24 cellular contexts compared by ENCODE assay signal in genomic region chr2:142952018-142952417, GRCh38.
DNase-seq lines count a peak whose midpoint lies in the region; ATAC-seq, FAIRE-seq and TF ChIP-seq lines count a peak whose summit lies in the region.
"Had no signal": no experiment of that assay in that cellular context is flagged by ENCODE, and none has a peak within 500 bp of the region (broad histone marks: within the 10 kb centered on the region; RNA-seq: fewer than 3 reads in every experiment).

No MANE protein-coding gene starts in this region.

- H3K4me1 ChIP-seq in HepG2 (ENCODE audit: insufficient read depth, low read length), result peaks cover 43% of the 10 kb centered on the region
- H3K4me1 ChIP-seq: BE2C, BLaER1 had no signal

- no TSS peak for BruUV-seq in HepG2 (replicated peaks; lab: Mats Ljungman, UMichigan)

- ATAC-seq in Right ventricle myocardium inferior, result no peak
- peak; percentile 46 for ATAC-seq in HepG2
- no peak for ATAC-seq in stimulated activated memory B cell treated with anti-CD40 and anti-IgM and Interleukin-4, amounts not matched to agents 10 μg/mL and 1 μg/mL and 100 μg/mL, for 72 hours
- ATAC-seq in T-cell (replicated peaks in 1 of 4), result no peak
- ATAC-seq: GM12878 had no signal

- peak overlapping the region; percentile 49 for H3K4me2 ChIP-seq in HepG2 (ENCODE audit: low read depth, low read length)
- H3K4me2 ChIP-seq: BLaER1 had no signal

- intact Hi-C loops in cardiac septum (cut with DNase I), result no loop called here
- intact Hi-C loops in Right ventricle myocardium inferior (cut with DNase I), result no loop called here
- intact Hi-C loops in HepG2 (cut with micrococcal nuclease; ENCODE audit: unreplicated experiment), result no loop called here

- H4K20me1 ChIP-seq in HepG2 (ENCODE audit: insufficient read depth, low read length), result no peaks in the 10 kb centered on the region
- H4K20me1 ChIP-seq: BLaER1 had no signal

- peaks cover 32% of the 10 kb centered on the region for H3K9me3 ChIP-seq in HepG2 (ENCODE audit: low read length)
- H3K9me3 ChIP-seq: BE2C had no signal

- FAIRE-seq in HepG2 (lab: Jason Lieb, UNC), result no peak
- FAIRE-seq: GM12878, GM12892 had no signal

- no peaks in the 10 kb centered on the region for H3K27me3 Mint-ChIP-seq in stimulated activated memory B cell treated with anti-CD40 and anti-IgM and Interleukin-4, amounts not matched to agents 10 μg/mL and 1 μg/mL and 100 μg/mL, for 72 hours
- peaks cover 0 to 4% of the 10 kb centered on the region in 2 donors for H3K27me3 Mint-ChIP-seq in T-cell

- no peak for TF ChIP-seq EP300 in HepG2 (IDR thresholded peaks at IDR 0.05; ENCODE audit: low read depth in 2 of 2, low read length in 2 of 2)
- no peak for TF ChIP-seq EP300 in HepG2 (CRISPR knock-in tag; IDR thresholded peaks at IDR 0.05; ENCODE audit: borderline replicate concordance)

- peak overlapping the region; percentile 68 for H3K27ac Mint-ChIP-seq in stimulated activated memory B cell treated with anti-CD40 and anti-IgM and Interleukin-4, amounts not matched to agents 10 μg/mL and 1 μg/mL and 100 μg/mL, for 72 hours
- no peak overlapping the region for H3K27ac Mint-ChIP-seq in T-cell
- H3K27ac Mint-ChIP-seq: CD4-positive, alpha-beta memory T cell; CD4-positive, CD25-positive, alpha-beta regulatory T cell; CD8-positive, alpha-beta memory T cell had no signal

- H2AFZ ChIP-seq in HepG2 (ENCODE audit: low read length), result no peak overlapping the region

- in situ Hi-C loops in HepG2 (cut with HindIII; ENCODE audit: extremely low pct_ligation_motif_present, low pct_unique_long_range_greater_than_20kb), result no loop called here

- H3K9ac ChIP-seq in HepG2 (ENCODE audit: insufficient read depth, low read depth, low read length), result peak overlapping the region; percentile 38
- H3K9ac ChIP-seq: BLaER1 had no signal

- no peak for TF ChIP-seq RAD21 in HepG2 (CRISPR knock-in tag; IDR thresholded peaks at IDR 0.05)

- TF ChIP-seq CTCF in HepG2 (CRISPR knock-in tag; IDR thresholded peaks at IDR 0.05), result no peak

- H3K36me3 Mint-ChIP-seq in stimulated activated memory B cell treated with anti-CD40 and anti-IgM and Interleukin-4, amounts not matched to agents 10 μg/mL and 1 μg/mL and 100 μg/mL, for 72 hours, result peaks cover 80% of the 10 kb centered on the region
- H3K36me3 Mint-ChIP-seq in T-cell, result no peaks in the 10 kb centered on the region
- H3K36me3 Mint-ChIP-seq: CD4-positive, alpha-beta memory T cell; CD4-positive, CD25-positive, alpha-beta regulatory T cell; CD8-positive, alpha-beta memory T cell had no signal

- peak overlapping the region in 1 of 3 experiments; percentile 34; a peak in 1 of 6 replicates for H3K4me3 ChIP-seq in HepG2 (replicated peaks in 1 of 3; ENCODE audit: insufficient read depth in 1 of 3, low read depth in 2 of 3, low read length in 3 of 3)
- H3K4me3 ChIP-seq: BLaER1, GM12878 had no signal

- 70% methylated on average over 3 of the region's 3 CpGs for WGBS in HepG2 (ENCODE audit: low lambda C conversion rate)

- peaks cover 23% of the 10 kb centered on the region for H3K4me1 Mint-ChIP-seq in stimulated activated memory B cell treated with anti-CD40 and anti-IgM and Interleukin-4, amounts not matched to agents 10 μg/mL and 1 μg/mL and 100 μg/mL, for 72 hours
- H3K4me1 Mint-ChIP-seq in T-cell, result no peaks in the 10 kb centered on the region
- H3K4me1 Mint-ChIP-seq: CD14-positive monocyte; CD4-positive, alpha-beta memory T cell; CD4-positive, CD25-positive, alpha-beta regulatory T cell; CD8-positive, alpha-beta memory T cell had no signal

- peaks cover 15% of the 10 kb centered on the region for H3K9me3 Mint-ChIP-seq in stimulated activated memory B cell treated with anti-CD40 and anti-IgM and Interleukin-4, amounts not matched to agents 10 μg/mL and 1 μg/mL and 100 μg/mL, for 72 hours
- H3K9me3 Mint-ChIP-seq in T-cell, result peaks cover 0 to 7% (median 7%) of the 10 kb centered on the region in 3 donors

- peaks cover 11 to 36% of the 10 kb centered on the region in 2 experiments for H3K36me3 ChIP-seq in HepG2 (replicated peaks in 1 of 2; ENCODE audit: control insufficient read depth in 1 of 2, insufficient read depth in 2 of 2, low read length in 2 of 2)
- H3K36me3 ChIP-seq: BE2C, BLaER1 had no signal

- H3K27ac ChIP-seq in HepG2 (ENCODE audit: extremely low read length, insufficient read depth, low read length), result peak overlapping the region; percentile 85
- H3K27ac ChIP-seq: 22Rv1, BLaER1 had no signal

- TF ChIP-seq POLR2A in HepG2 (IDR thresholded peaks at IDR 0.05; ENCODE audit: insufficient read depth in 1 of 2, low read depth in 2 of 2, low read length in 2 of 2), result no peak

- CTCF ChIA-PET in HepG2 (lab: Yijun Ruan, JAX; ENCODE audit: low intra/inter-chr PET ratio, low total read pairs), result no interaction called here
- CTCF ChIA-PET in T-cell (lab: Charles Lee), result interaction anchor here in 1 of 2 donors (0.6 kb wide), 1 partner anchor 83 kb away, joined by 3 read pairs; no protein-coding TSS in a partner anchor

- H3K4me3 Mint-ChIP-seq in stimulated activated memory B cell treated with anti-CD40 and anti-IgM and Interleukin-4, amounts not matched to agents 10 μg/mL and 1 μg/mL and 100 μg/mL, for 72 hours, result no peak overlapping the region
- no peak overlapping the region for H3K4me3 Mint-ChIP-seq in T-cell
- H3K4me3 Mint-ChIP-seq: CD14-positive monocyte; CD4-positive, alpha-beta memory T cell; CD4-positive, CD25-positive, alpha-beta regulatory T cell; CD8-positive, alpha-beta memory T cell had no signal

- no peaks in the 10 kb centered on the region for H3K27me3 ChIP-seq in HepG2 (ENCODE audit: control insufficient read depth in 1 of 2, insufficient read depth in 2 of 2, low read length in 2 of 2)
- H3K27me3 ChIP-seq: BE2C, BLaER1 had no signal

- POLR2A ChIA-PET in HepG2 (lab: Yijun Ruan, JAX) (interaction anchor here (0.5 to 2.9 kb wide), 8 partner anchors 37 to 278 kb away, joined by 3 to 17 read pairs (median 10); partner anchors contain the start of gene KYNU), T-cell (lab: Charles Lee) (no interaction called here)

- DNase-seq in cardiac septum (ENCODE audit: low spot score) (peak; percentile 20), Right ventricle myocardium inferior (ENCODE audit: missing footprints) (no peak), HepG2 (ENCODE audit: low spot score) (no peak), T-cell (no peak), activated gamma-delta T cell treated with Interleukin-2 at 50 U/mL for 16 hours (no peak)
- DNase-seq: ACHN; BE2C; C1 segment of cervical spinal cord; CD4-positive, alpha-beta memory T cell; CD4-positive, CD25-positive, alpha-beta regulatory T cell; CD8-positive, alpha-beta memory T cell; COR-L47; DMS 273 treated with DMSO at 0.1 percent for 48 hours; DMS153; DMS79; DND-41; EL; GDM1 had no signal

- no peaks in the 10 kb centered on the region for H3K79me2 ChIP-seq in HepG2 (ENCODE audit: insufficient read depth, low read length)

TF ChIP-seq in HepG2, 621 proteins besides CTCF, POLR2A, EP300 and RAD21 (continues in another document):
- no peak for TF ChIP-seq ATAD3A (CRISPR knock-in tag; IDR thresholded peaks at IDR 0.05)
- TF ChIP-seq TBX2 (CRISPR knock-in tag; IDR thresholded peaks at IDR 0.05; ENCODE audit: borderline replicate concordance), result 0 out of 2 replicates have a peak, but pooled peaks have one; percentile 1
- TF ChIP-seq ZNF792 (CRISPR knock-in tag; IDR thresholded peaks at IDR 0.05), result no peak
- TF ChIP-seq SALL1 (CRISPR knock-in tag; IDR thresholded peaks at IDR 0.05), result peak; percentile 7; the same call in 1 of the 2 replicates
- TF ChIP-seq CENPX (CRISPR knock-in tag; IDR thresholded peaks at IDR 0.05), result no peak
- TF ChIP-seq RFX1 (IDR thresholded peaks at IDR 0.05), result no peak
- no peak for TF ChIP-seq ZFP82 (CRISPR knock-in tag; IDR thresholded peaks at IDR 0.05; ENCODE audit: borderline replicate concordance)
- peak; percentile 77; the same call in 1 of the 2 replicates for TF ChIP-seq ZBTB4 (CRISPR knock-in tag; IDR thresholded peaks at IDR 0.05; ENCODE audit: borderline replicate concordance)
- TF ChIP-seq GATAD2A (CRISPR knock-in tag; IDR thresholded peaks at IDR 0.05), result no peak
- no peak for TF ChIP-seq ZNF749 (CRISPR knock-in tag; IDR thresholded peaks at IDR 0.05; ENCODE audit: borderline replicate concordance)
- no peak for TF ChIP-seq GMEB2 (CRISPR knock-in tag; IDR thresholded peaks at IDR 0.05; ENCODE audit: low read depth)
- no peak for TF ChIP-seq ETV6 (CRISPR knock-in tag; conservative IDR thresholded peaks at IDR 0.05)
- TF ChIP-seq MBNL3 (CRISPR knock-in tag; conservative IDR thresholded peaks at IDR 0.05), result no peak
